In genomic region chr20:20755674-20756319, GRCh38 we compare ENCODE assay signal across 20 cellular contexts.
"Had no signal": no experiment of that assay in that cellular context is flagged by ENCODE, and none has a peak within 500 bp of the region (broad histone marks: within the 10 kb centered on the region; RNA-seq: fewer than 3 reads in every experiment).

No MANE protein-coding gene starts in this region.

- H3K4me3 ChIP-seq: coronary artery, lung, pancreas, sigmoid colon, spleen, thoracic aorta, tibial nerve, vagina had no signal

- ATAC-seq: effector memory CD8-positive, alpha-beta T cell; left colon; left ventricle myocardium superior; natural killer cell; stimulated activated memory B cell treated with anti-CD40 and anti-IgM and Interleukin-4, amounts not matched to agents 10 μg/mL and 1 μg/mL and 100 μg/mL, for 72 hours had no signal

- H3K36me3 ChIP-seq: pancreas, sigmoid colon, spleen, thoracic aorta, tibial nerve, vagina had no signal

- H3K4me1 ChIP-seq: pancreas, sigmoid colon, tibial nerve, vagina had no signal

- H3K9me3 ChIP-seq: pancreas, sigmoid colon, spleen, thoracic aorta, tibial nerve, vagina had no signal

- H3K27ac ChIP-seq: coronary artery, pancreas, sigmoid colon, thoracic aorta, tibial nerve, vagina had no signal

- H3K27me3 ChIP-seq: pancreas, sigmoid colon, tibial nerve, vagina had no signal

- DNase-seq: effector memory CD8-positive, alpha-beta T cell; erythroblast; hypothalamus; immature natural killer cell; islet precursor cell; kidney glomerular epithelial cell; left colon; left ventricle myocardium superior; natural killer cell; pancreas; retina; sigmoid colon; spleen; stimulated activated CD4-positive, alpha-beta T cell treated with anti-CD3 and anti-CD28 coated beads, Interleukin-4, amount 100 ng/mL, for 4 hours had no signal
